30 cellular contexts compared by ENCODE assay signal in the genomic region with DNA sequence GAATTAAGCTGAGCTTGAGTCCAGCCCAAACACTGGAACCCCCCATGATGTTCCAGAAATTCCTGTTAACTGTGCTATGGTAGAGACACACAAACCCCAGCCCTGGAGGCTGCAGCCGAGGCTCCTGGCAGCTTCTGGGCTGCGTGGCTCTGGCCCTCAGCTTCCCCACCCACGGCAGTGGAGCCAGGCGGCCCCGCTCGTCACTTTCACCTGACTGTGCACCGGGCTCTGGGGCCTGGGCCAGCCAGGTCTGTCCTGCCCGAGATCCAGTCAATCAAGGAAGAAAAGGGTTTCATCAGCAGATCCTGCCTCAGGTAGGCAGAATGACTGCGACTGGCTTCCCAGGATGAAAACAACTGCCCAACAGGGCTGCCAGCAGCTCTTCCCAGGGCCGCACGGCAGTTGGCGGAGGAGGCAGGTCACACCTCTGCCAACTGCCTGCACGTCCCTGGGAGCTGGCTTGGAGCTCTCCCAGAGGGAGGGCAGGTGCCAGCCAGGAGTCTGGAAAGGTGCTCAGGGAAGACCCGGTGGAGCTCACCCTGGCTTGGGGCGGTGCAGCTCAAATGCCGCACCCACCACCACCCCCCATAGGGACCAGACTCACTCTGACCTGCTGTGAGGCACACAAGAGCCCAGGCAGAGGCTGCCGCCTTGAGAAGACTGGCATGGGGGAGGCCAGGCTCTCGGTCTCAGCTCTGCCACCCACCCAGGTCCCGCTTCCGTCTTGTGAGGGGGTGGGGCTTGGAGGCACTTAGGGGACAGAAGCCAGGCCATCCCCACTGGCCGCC. TPM values are rescaled to one million over a fixed set of nuclear protein-coding genes. Genes with fewer than 3 reads are reported as not detected.
A peak's percentile ranks its signal among the peaks of the same experiment; 100 is the strongest.
DNase-seq lines count a peak whose midpoint lies in the region; ATAC-seq, FAIRE-seq and TF ChIP-seq lines count a peak whose summit lies in the region.
"Had no signal": no experiment of that assay in that cellular context is flagged by ENCODE, and none has a peak within 500 bp of the region (broad histone marks: within the 10 kb centered on the region; RNA-seq: fewer than 3 reads in every experiment).

No MANE protein-coding gene starts in this region.

- WGBS in stomach, 5 donors = 65 to 80% (median 74%) methylated on average over 8 to 21 of the region's 21 CpGs

- H3K36me3 Mint-ChIP-seq in activated naive CD8-positive, alpha-beta T cell treated with anti-CD3 and anti-CD28 coated beads, Interleukin-2, amount 50 U/mL, for 24 hours (ENCODE audit: low read depth) = peaks cover 6% of the 10 kb centered on the region
- H3K36me3 Mint-ChIP-seq: activated naive CD4-positive, alpha-beta T cell treated with anti-CD3 and anti-CD28 coated beads, Interleukin-2, amount 50 U/mL, for 72 hours; IgD-negative memory B cell had no signal

- no peak overlapping the region for H3K9ac ChIP-seq in kidney (ENCODE audit: low read length in 2 of 2)

- no peak for FAIRE-seq in kidney (lab: Jason Lieb, UNC)
- FAIRE-seq: RCC 7860, small intestine had no signal

- no peak for TF ChIP-seq EP300 in stomach (IDR thresholded peaks at IDR 0.05)

- H3K27ac Mint-ChIP-seq in activated naive CD8-positive, alpha-beta T cell treated with anti-CD3 and anti-CD28 coated beads, Interleukin-2, amount 50 U/mL, for 24 hours = no peak overlapping the region
- H3K27ac Mint-ChIP-seq: activated CD4-positive, alpha-beta T cell treated with anti-CD3 and anti-CD28 coated beads for 36 hours; CD4-positive, CD25-positive, alpha-beta regulatory T cell; GM23338; HFFc6; IgD-negative memory B cell; nephron had no signal

- no peak for TF ChIP-seq POLR2A in stomach (IDR thresholded peaks at IDR 0.05)

- H3K9me3 ChIP-seq in kidney (ENCODE audit: control insufficient read depth in 1 of 2, low read length in 2 of 2) = no peaks in the 10 kb centered on the region
- H3K9me3 ChIP-seq in stomach = no peaks in the 10 kb centered on the region
- H3K9me3 ChIP-seq: gastroesophageal sphincter, mucosa of descending colon, SJCRH30, testis had no signal

- H3K36me3 ChIP-seq in kidney (ENCODE audit: control insufficient read depth in 1 of 2, insufficient read depth in 2 of 2, low read length in 2 of 2) = peaks cover 27 to 34% of the 10 kb centered on the region in 2 donors
- H3K36me3 ChIP-seq in stomach = peaks cover 80 to 99% (median 97%) of the 10 kb centered on the region in 4 donors

- H3K27me3 ChIP-seq in stomach = no peaks in the 10 kb centered on the region
- H3K27me3 ChIP-seq: gastroesophageal sphincter, SJCRH30, testis had no signal

- TF ChIP-seq CTCF in kidney (IDR thresholded peaks at IDR 0.05; ENCODE audit: borderline replicate concordance, extremely low read depth, insufficient read depth) (no peak), stomach (IDR thresholded peaks at IDR 0.05) (no peak)

- H3K27ac ChIP-seq in kidney (ENCODE audit: low read depth in 2 of 2, low read length in 2 of 2) (no peak overlapping the region), stomach (no peak overlapping the region)
- H3K27ac ChIP-seq: gastroesophageal sphincter, SJCRH30, testis, VCaP had no signal

- H3K4me3 Mint-ChIP-seq in activated naive CD8-positive, alpha-beta T cell treated with anti-CD3 and anti-CD28 coated beads, Interleukin-2, amount 50 U/mL, for 24 hours = no peak overlapping the region
- H3K4me3 Mint-ChIP-seq: activated CD4-positive, alpha-beta T cell treated with anti-CD3 and anti-CD28 coated beads for 36 hours; CD4-positive, CD25-positive, alpha-beta regulatory T cell; GM23338; HFFc6; IgD-negative memory B cell; nephron had no signal

- no peaks in the 10 kb centered on the region for H3K4me1 ChIP-seq in kidney (ENCODE audit: control insufficient read depth in 1 of 2, insufficient read depth in 1 of 2, low read depth in 1 of 2, low read length in 2 of 2)
- H3K4me1 ChIP-seq in stomach = peaks cover 9 to 26% (median 23%) of the 10 kb centered on the region in 4 donors
- H3K4me1 ChIP-seq: SJCRH30 had no signal

- H3K4me3 ChIP-seq in kidney (ENCODE audit: low read length in 2 of 2) (no peak overlapping the region), stomach (no peak overlapping the region)
- H3K4me3 ChIP-seq: gastroesophageal sphincter, GM23338, mucosa of descending colon, SJCRH30, testis had no signal

- intact Hi-C loops in Right ventricle myocardium superior (cut with DNase I) = no loop called here
- intact Hi-C loops in cardiac septum (cut with DNase I) = no loop called here
- intact Hi-C loops in kidney (cut with DNase I) = no loop called here
- intact Hi-C loops in stomach (cut with DNase I; ENCODE audit: low total_unique reads) = no loop called here

- H3K9me3 Mint-ChIP-seq in activated naive CD8-positive, alpha-beta T cell treated with anti-CD3 and anti-CD28 coated beads, Interleukin-2, amount 50 U/mL, for 24 hours = no peaks in the 10 kb centered on the region
- H3K9me3 Mint-ChIP-seq: activated naive CD4-positive, alpha-beta T cell treated with anti-CD3 and anti-CD28 coated beads, Interleukin-2, amount 50 U/mL, for 72 hours; CD4-positive, CD25-positive, alpha-beta regulatory T cell; GM23338; HFFc6; IgD-negative memory B cell; nephron had no signal

- DNase-seq in Right ventricle myocardium superior (no peak), cardiac septum (ENCODE audit: low spot score) (no peak), kidney (peak; percentile 61), stomach (peak; percentile 62)
- DNase-seq in activated naive CD8-positive, alpha-beta T cell treated with anti-CD3 and anti-CD28 coated beads, Interleukin-2, amount 50 U/mL, for 24 hours = no peak
- no peak for DNase-seq in activated CD4-positive, alpha-beta T cell treated with anti-CD3 and anti-CD28 coated beads, Interleukin-2, amount 50 U/mL, for 4 hours
- DNase-seq: activated CD4-positive, alpha-beta T cell treated with anti-CD3 and anti-CD28 coated beads for 36 hours; activated effector memory CD4-positive, alpha-beta T cell treated with Interleukin-2 at 50 U/mL for 16 hours; CD4-positive, CD25-positive, alpha-beta regulatory T cell; DND-41; HFFc6; mammary epithelial cell; NCI-H146; NCI-H2107; NCI-H446; NCI-H774; SJCRH30; small intestine; stimulated activated naive CD8-positive, alpha-beta T cell treated with anti-CD3 and anti-CD28 coated beads, Interleukin-15, Interleukin-2, amounts not matched to agents 100 U/mL and 50 U/mL, for 24 hours; SW 1271; T-helper 9 cell; testis had no signal

- ATAC-seq in Right ventricle myocardium superior (ENCODE audit: poor library complexity) = peak; percentile 50
- no peak for ATAC-seq in activated naive CD8-positive, alpha-beta T cell treated with anti-CD3 and anti-CD28 coated beads, Interleukin-2, amount 50 U/mL, for 24 hours
- ATAC-seq: activated CD4-positive, alpha-beta T cell treated with anti-CD3 and anti-CD28 coated beads for 36 hours; activated naive CD4-positive, alpha-beta T cell treated with anti-CD3 and anti-CD28 coated beads, Interleukin-2, amount 50 U/mL, for 72 hours; gastroesophageal sphincter; GM23338; mucosa of descending colon; stimulated activated naive CD8-positive, alpha-beta T cell treated with anti-CD3 and anti-CD28 coated beads, Interleukin-15, Interleukin-2, amounts not matched to agents 100 U/mL and 50 U/mL, for 24 hours had no signal

- no peaks in the 10 kb centered on the region for H3K4me1 Mint-ChIP-seq in activated naive CD8-positive, alpha-beta T cell treated with anti-CD3 and anti-CD28 coated beads, Interleukin-2, amount 50 U/mL, for 24 hours
- H3K4me1 Mint-ChIP-seq: activated CD4-positive, alpha-beta T cell treated with anti-CD3 and anti-CD28 coated beads for 36 hours; CD4-positive, CD25-positive, alpha-beta regulatory T cell; GM23338; nephron had no signal

- no peaks in the 10 kb centered on the region for H3K27me3 Mint-ChIP-seq in activated naive CD8-positive, alpha-beta T cell treated with anti-CD3 and anti-CD28 coated beads, Interleukin-2, amount 50 U/mL, for 24 hours
- H3K27me3 Mint-ChIP-seq: activated CD4-positive, alpha-beta T cell treated with anti-CD3 and anti-CD28 coated beads for 36 hours; CD4-positive, CD25-positive, alpha-beta regulatory T cell; IgD-negative memory B cell had no signal

RNA-seq across cellular contexts. Expression of gene BRD3, which starts 20.7 kb away (rescaled TPM):
- total RNA-seq in Right ventricle myocardium superior (23.2 TPM), cardiac septum (27.5 TPM), kidney (46.2 TPM), stomach (10 to 100 TPM; 14.5 to 29.0 (median 22.6) TPM)
- polyA plus RNA-seq in kidney (ENCODE audit: insufficient read depth, low read depth, low replicate concordance) (7.7 TPM), stomach (1 to 10 TPM; 6.4 to 8.3 (median 7.9) TPM)

RNA-seq across cellular contexts. Expression of gene BRD3OS, which starts 21.8 kb away (rescaled TPM):
- 4.9 TPM for total RNA-seq in Right ventricle myocardium superior
- total RNA-seq in cardiac septum = 9.0 TPM
- 24.4 TPM for total RNA-seq in kidney
- polyA plus RNA-seq in kidney (ENCODE audit: insufficient read depth, low read depth, low replicate concordance) = 16.5 TPM
- total RNA-seq in stomach = 10 to 100 TPM in 1 of 5 donors, 1 to 10 TPM in 3, not detected in 1; 2.4 to 12.0 (median 4.4) TPM
- 1 to 10 TPM; 4.7 to 9.0 (median 8.2) TPM for polyA plus RNA-seq in stomach

RNA-seq across cellular contexts. Expression of gene VAV2, which starts 55.0 kb away (rescaled TPM):
- total RNA-seq in Right ventricle myocardium superior = 4.9 TPM
- total RNA-seq in cardiac septum = 8.1 TPM
- 47.1 TPM for total RNA-seq in kidney
- 22.3 TPM for polyA plus RNA-seq in kidney (ENCODE audit: insufficient read depth, low read depth, low replicate concordance)
- total RNA-seq in stomach = 10 to 100 TPM in 2 of 5 donors, 1 to 10 TPM in 3; 4.1 to 14.2 (median 6.7) TPM
- 1 to 10 TPM; 4.1 to 7.8 (median 7.3) TPM for polyA plus RNA-seq in stomach

Comparison
In these comparisons a context has a peak if more than half of its experiments do, and no peak if none do; other contexts are left out.
1. DNase-seq: peak in kidney (single experiment) and stomach (single experiment); none in Right ventricle myocardium superior (single experiment), cardiac septum (single experiment), activated naive CD8-positive, alpha-beta T cell treated with anti-CD3 and anti-CD28 coated beads, Interleukin-2, amount 50 U/mL, for 24 hours (single experiment) and activated CD4-positive, alpha-beta T cell treated with anti-CD3 and anti-CD28 coated beads, Interleukin-2, amount 50 U/mL, for 4 hours (0 of 2).